Comparison of ENCODE assay signal across 8 cellular contexts in the genomic region with DNA sequence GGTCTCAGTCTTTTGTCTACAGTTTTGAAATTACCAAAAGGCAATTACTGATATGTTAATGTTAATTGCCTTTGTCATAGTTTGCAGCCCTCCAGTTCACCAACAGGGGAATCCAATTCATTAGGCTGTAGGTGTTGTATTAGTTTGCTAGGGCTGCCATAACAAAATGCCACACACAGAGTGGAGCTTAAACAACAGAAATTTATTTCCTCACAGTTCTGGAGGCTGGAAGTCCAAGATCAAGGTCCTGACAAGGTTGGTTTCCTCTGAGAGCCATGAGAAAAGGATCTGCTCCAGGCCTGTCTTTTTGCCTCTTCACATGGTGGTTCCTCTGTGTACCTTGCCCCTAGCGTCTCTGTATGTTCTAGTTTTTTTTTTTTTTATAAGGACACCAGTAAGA. TPM values are rescaled to one million over a fixed set of nuclear protein-coding genes. Genes with fewer than 3 reads are reported as not detected.
DNase-seq lines count a peak whose midpoint lies in the region; ATAC-seq and TF ChIP-seq lines count a peak whose summit lies in the region.

No MANE protein-coding gene starts in this region.

- no peaks in the 10 kb centered on the region for H3K9me3 ChIP-seq in CD8-positive, alpha-beta memory T cell (ENCODE audit: low read length)
- H3K9me3 ChIP-seq in PC-3 (ENCODE audit: low read length) = no peaks in the 10 kb centered on the region
- H3K9me3 ChIP-seq in endodermal cell (ENCODE audit: control insufficient read depth, low read length) = peaks cover 32% of the 10 kb centered on the region

- peak overlapping the region; percentile 94; the same call in 1 of the 2 replicates for H3K9ac ChIP-seq in PC-3 (ENCODE audit: low read length)
- no peak overlapping the region for H3K9ac ChIP-seq in endodermal cell (ENCODE audit: extremely low read depth, low read length, poor library complexity, severe bottlenecking)

- CTCF ChIA-PET in CD8-positive, alpha-beta memory T cell (lab: Charles Lee) = interaction anchor here (2.6 kb wide), 1 partner anchor 193 kb away, joined by 11 read pairs; no protein-coding TSS in a partner anchor
- CTCF ChIA-PET in PC-3 (lab: Charles Lee) = no interaction called here
- CTCF ChIA-PET in HEK293T (lab: Yijun Ruan, JAX) = no interaction called here

- H4K20me1 ChIP-seq in PC-3 (ENCODE audit: low read length) = no peaks in the 10 kb centered on the region

- peaks cover 0 to 2% (median 0%) of the 10 kb centered on the region in 5 donors for H3K9me3 Mint-ChIP-seq in CD8-positive, alpha-beta memory T cell
- peaks cover 22% of the 10 kb centered on the region for H3K9me3 Mint-ChIP-seq in endodermal cell
- H3K9me3 Mint-ChIP-seq in osteocyte (ENCODE audit: unreplicated experiment) = peaks cover 8% of the 10 kb centered on the region

- H3K27me3 ChIP-seq in CD8-positive, alpha-beta memory T cell (ENCODE audit: insufficient read depth, low read length, poor library complexity, severe bottlenecking) = no peaks in the 10 kb centered on the region
- H3K27me3 ChIP-seq in PC-3 (ENCODE audit: low read length) (no peaks in the 10 kb centered on the region), endodermal cell (ENCODE audit: control insufficient read depth, insufficient read depth, low read length, poor library complexity, severe bottlenecking) (no peaks in the 10 kb centered on the region)

- H2AFZ ChIP-seq in PC-3 (ENCODE audit: low read length) = no peak overlapping the region

- H3F3A ChIP-seq in PC-3 (ENCODE audit: low read length, unreplicated experiment) = no peaks in the 10 kb centered on the region

- H3K4me3 Mint-ChIP-seq in CD8-positive, alpha-beta memory T cell = peak overlapping the region; percentile 94 to 100 (median 100)
- peak overlapping the region; percentile 99 for H3K4me3 Mint-ChIP-seq in endodermal cell
- H3K4me3 Mint-ChIP-seq in osteocyte (ENCODE audit: unreplicated experiment) = peak overlapping the region; percentile 100

- H3K4me2 ChIP-seq in PC-3 (ENCODE audit: low read length) = peak overlapping the region; percentile 94

- WGBS in endodermal cell (ENCODE audit: insufficient coverage in 1 of 2, insufficient read length in 1 of 2), 2 experiments = 100% methylated on average over 1 of the region's 1 CpG; no CpG with 5 or more reads in 1 of the 2 experiments

- no peak for DNase-seq in CD8-positive, alpha-beta memory T cell
- no peak for DNase-seq in PC-3
- DNase-seq in endodermal cell = no peak
- no peak for DNase-seq in osteocyte (ENCODE audit: extremely low spot score, unreplicated experiment)
- no peak for DNase-seq in NCI-H69 (lab: John Stamatoyannopoulos, UW)
- no peak for DNase-seq in NCI-H1092 (lab: John Stamatoyannopoulos, UW)
- no peak for DNase-seq in NCI-H128 (lab: John Stamatoyannopoulos, UW; ENCODE audit: unreplicated experiment)
- no peak for DNase-seq in HEK293T (ENCODE audit: extremely low spot score)

- POLR2A ChIA-PET in CD8-positive, alpha-beta memory T cell (lab: Charles Lee) = interaction anchor here (0.5 to 2.2 kb wide), 3 partner anchors 18 to 85 kb away, joined by 3 to 13 read pairs (median 11); partner anchors contain the start of genes CDC14A and DBT
- POLR2A ChIA-PET in PC-3 (lab: Charles Lee; ENCODE audit: unreplicated experiment) = no interaction called here
- POLR2A ChIA-PET in HEK293T (lab: Yijun Ruan, JAX) = interaction anchor here (1.9 to 2.9 kb wide), 4 partner anchors 17 to 90 kb away, joined by 5 to 23 read pairs (median 15); partner anchors contain the start of genes CDC14A and DBT

- peaks cover 41% of the 10 kb centered on the region for H3K4me1 ChIP-seq in CD8-positive, alpha-beta memory T cell (ENCODE audit: insufficient read depth, low read length)
- H3K4me1 ChIP-seq in PC-3 (ENCODE audit: insufficient read depth, low read length) (peaks cover 10% of the 10 kb centered on the region), endodermal cell (ENCODE audit: control insufficient read depth, insufficient read depth, low read length) (peaks cover 6% of the 10 kb centered on the region)

- H3K36me3 Mint-ChIP-seq in CD8-positive, alpha-beta memory T cell = peaks cover 8 to 55% (median 14%) of the 10 kb centered on the region in 3 donors
- peaks cover 66% of the 10 kb centered on the region for H3K36me3 Mint-ChIP-seq in endodermal cell (ENCODE audit: low read depth)
- peaks cover 36% of the 10 kb centered on the region for H3K36me3 Mint-ChIP-seq in osteocyte (ENCODE audit: unreplicated experiment)

- TF ChIP-seq CTCF in PC-3 (conservative IDR thresholded peaks at IDR 0.05; ENCODE audit: low read depth, low read length) (no peak), endodermal cell (conservative IDR thresholded peaks at IDR 0.05) (peak; percentile 31), osteocyte (IDR thresholded peaks at IDR 0.05) (no peak)

- peaks cover 30% of the 10 kb centered on the region for H3K79me2 ChIP-seq in PC-3 (ENCODE audit: low read length)

- ATAC-seq in PC-3 = no peak

- H3K9me2 ChIP-seq in PC-3 (replicated peaks; ENCODE audit: low read length) = no peaks in the 10 kb centered on the region

- peak overlapping the region; percentile 93 for H3K27ac ChIP-seq in CD8-positive, alpha-beta memory T cell (ENCODE audit: low read depth, low read length)
- H3K27ac ChIP-seq in PC-3 (ENCODE audit: low read length) (no peak overlapping the region), endodermal cell (ENCODE audit: low read depth, low read length) (no peak overlapping the region)

- H3K27me3 Mint-ChIP-seq in CD8-positive, alpha-beta memory T cell = peaks cover 0 to 4% of the 10 kb centered on the region in 2 donors
- H3K27me3 Mint-ChIP-seq in endodermal cell (ENCODE audit: insufficient read depth) (no peaks in the 10 kb centered on the region), osteocyte (ENCODE audit: unreplicated experiment) (no peaks in the 10 kb centered on the region)

- intact Hi-C loops in PC-3 (cut with micrococcal nuclease) = loop anchor here (5.0 to 10.0 kb wide), 2 partner anchors 85 to 188 kb away; partner anchors contain the start of gene CDC14A

- H3K4me1 Mint-ChIP-seq in CD8-positive, alpha-beta memory T cell = peaks cover 53 to 70% (median 65%) of the 10 kb centered on the region in 3 donors
- H3K4me1 Mint-ChIP-seq in endodermal cell (peaks cover 4% of the 10 kb centered on the region), osteocyte (ENCODE audit: unreplicated experiment) (peaks cover 16% of the 10 kb centered on the region)

- H3K27ac Mint-ChIP-seq in CD8-positive, alpha-beta memory T cell = peak overlapping the region in 7 of 8 donors; percentile 43 to 98 (median 98)
- H3K27ac Mint-ChIP-seq in endodermal cell = no peak overlapping the region
- peak overlapping the region; percentile 96 for H3K27ac Mint-ChIP-seq in osteocyte (ENCODE audit: unreplicated experiment)

- peaks cover 15% of the 10 kb centered on the region for H3K36me3 ChIP-seq in CD8-positive, alpha-beta memory T cell (ENCODE audit: insufficient read depth, low read length)
- H3K36me3 ChIP-seq in PC-3 (ENCODE audit: low read depth, low read length) = peaks cover 31% of the 10 kb centered on the region
- peaks cover 59% of the 10 kb centered on the region for H3K36me3 ChIP-seq in endodermal cell (ENCODE audit: control insufficient read depth, insufficient read depth, low read length)

- no TSS peak for BruUV-seq in PC-3 (replicated peaks; lab: Mats Ljungman, UMichigan)

- peak overlapping the region; percentile 97 for H3K4me3 ChIP-seq in CD8-positive, alpha-beta memory T cell (ENCODE audit: low read length)
- H3K4me3 ChIP-seq in PC-3 (ENCODE audit: low read length) (peak overlapping the region; percentile 97), endodermal cell (ENCODE audit: low read length) (peak overlapping the region; percentile 91)

TF ChIP-seq in HEK293T, 16 proteins besides CTCF, POLR2A, EP300 and RAD21:
- no peak for TF ChIP-seq CTBP1 (IDR thresholded peaks at IDR 0.05; ENCODE audit: borderline replicate concordance)
- no peak for TF ChIP-seq BHLHE40 (IDR thresholded peaks at IDR 0.05; ENCODE audit: borderline replicate concordance)
- TF ChIP-seq ELF4 (IDR thresholded peaks at IDR 0.05) = no peak
- TF ChIP-seq FOXK2 (IDR thresholded peaks at IDR 0.05) = no peak
- no peak for TF ChIP-seq HDGF (IDR thresholded peaks at IDR 0.05; ENCODE audit: borderline replicate concordance)
- TF ChIP-seq NFRKB (IDR thresholded peaks at IDR 0.05) = no peak
- TF ChIP-seq SUZ12 (IDR thresholded peaks at IDR 0.05) = no peak
- TF ChIP-seq FOXA1 (IDR thresholded peaks at IDR 0.05) = no peak
- no peak for TF ChIP-seq FOXM1 (IDR thresholded peaks at IDR 0.05; ENCODE audit: borderline replicate concordance)
TF ChIP-seq in HEK293T: peak in this region for 0.

RNA-seq across cellular contexts. Expression of gene RTCA, which starts 1.3 kb away (rescaled TPM):
- total RNA-seq in CD8-positive, alpha-beta memory T cell = 10 to 100 TPM; 64.5 to 68.3 TPM
- 25.2 TPM for polyA plus RNA-seq in CD8-positive, alpha-beta memory T cell
- total RNA-seq in PC-3 (2014; rRNA removed) (34.4 and 41.7 TPM in 2 replicates), endodermal cell (10 to 100 TPM; 46.0 to 49.8 TPM), osteocyte (30.0 and 30.5 TPM in 2 replicates)
- polyA plus RNA-seq in endodermal cell (2013, experiment 1 of 2) = 33.8 TPM
- 29.8 TPM for polyA plus RNA-seq in endodermal cell (2013, experiment 2 of 2)

RNA-seq across cellular contexts. Expression of gene DBT, which starts 17.6 kb away (rescaled TPM):
- 10 to 100 TPM; 13.6 to 13.9 TPM for total RNA-seq in CD8-positive, alpha-beta memory T cell
- 6.0 TPM for polyA plus RNA-seq in CD8-positive, alpha-beta memory T cell
- 5.1 and 6.1 TPM in 2 replicates for total RNA-seq in PC-3 (2014; rRNA removed)
- 10 to 100 TPM; 23.0 to 24.6 TPM for total RNA-seq in endodermal cell
- 8.0 TPM for polyA plus RNA-seq in endodermal cell (2013, experiment 1 of 2)
- 7.9 TPM for polyA plus RNA-seq in endodermal cell (2013, experiment 2 of 2)
- total RNA-seq in osteocyte = 13.0 and 15.7 TPM in 2 replicates
